In the genomic region with DNA sequence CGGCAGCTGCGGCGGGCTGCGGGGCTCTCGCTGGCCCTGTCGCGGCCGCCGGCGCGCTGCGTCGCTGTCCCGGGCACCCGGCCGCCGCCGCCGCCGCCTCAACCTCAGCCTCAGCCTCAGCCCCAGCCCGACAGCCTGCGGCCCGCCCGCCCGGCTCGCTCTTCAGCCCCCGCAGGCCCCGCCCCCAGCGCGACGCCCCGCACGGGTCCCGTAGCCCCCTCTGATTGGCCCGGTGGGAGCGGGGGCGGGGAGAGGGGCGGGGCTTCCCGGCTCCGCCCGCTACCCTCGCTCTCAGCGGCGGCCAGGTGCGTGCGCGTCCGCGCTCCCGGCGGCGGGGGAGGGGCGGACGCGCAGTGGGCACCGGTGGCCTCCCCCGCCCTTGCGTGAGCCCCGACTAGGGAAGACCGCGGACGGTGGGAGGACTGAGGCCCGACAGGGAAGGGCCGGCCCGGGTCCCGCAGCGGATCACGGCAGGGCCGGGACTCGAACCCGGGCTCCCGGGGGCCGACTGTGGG, we compare ENCODE assay signal across 8 cellular contexts. TPM values are rescaled to one million over a fixed set of nuclear protein-coding genes. Genes with fewer than 3 reads are reported as not detected.
A peak's percentile ranks its signal among the peaks of the same experiment; 100 is the strongest.
DNase-seq lines count a peak whose midpoint lies in the region; ATAC-seq lines count a peak whose summit lies in the region.

A gene with protein sequence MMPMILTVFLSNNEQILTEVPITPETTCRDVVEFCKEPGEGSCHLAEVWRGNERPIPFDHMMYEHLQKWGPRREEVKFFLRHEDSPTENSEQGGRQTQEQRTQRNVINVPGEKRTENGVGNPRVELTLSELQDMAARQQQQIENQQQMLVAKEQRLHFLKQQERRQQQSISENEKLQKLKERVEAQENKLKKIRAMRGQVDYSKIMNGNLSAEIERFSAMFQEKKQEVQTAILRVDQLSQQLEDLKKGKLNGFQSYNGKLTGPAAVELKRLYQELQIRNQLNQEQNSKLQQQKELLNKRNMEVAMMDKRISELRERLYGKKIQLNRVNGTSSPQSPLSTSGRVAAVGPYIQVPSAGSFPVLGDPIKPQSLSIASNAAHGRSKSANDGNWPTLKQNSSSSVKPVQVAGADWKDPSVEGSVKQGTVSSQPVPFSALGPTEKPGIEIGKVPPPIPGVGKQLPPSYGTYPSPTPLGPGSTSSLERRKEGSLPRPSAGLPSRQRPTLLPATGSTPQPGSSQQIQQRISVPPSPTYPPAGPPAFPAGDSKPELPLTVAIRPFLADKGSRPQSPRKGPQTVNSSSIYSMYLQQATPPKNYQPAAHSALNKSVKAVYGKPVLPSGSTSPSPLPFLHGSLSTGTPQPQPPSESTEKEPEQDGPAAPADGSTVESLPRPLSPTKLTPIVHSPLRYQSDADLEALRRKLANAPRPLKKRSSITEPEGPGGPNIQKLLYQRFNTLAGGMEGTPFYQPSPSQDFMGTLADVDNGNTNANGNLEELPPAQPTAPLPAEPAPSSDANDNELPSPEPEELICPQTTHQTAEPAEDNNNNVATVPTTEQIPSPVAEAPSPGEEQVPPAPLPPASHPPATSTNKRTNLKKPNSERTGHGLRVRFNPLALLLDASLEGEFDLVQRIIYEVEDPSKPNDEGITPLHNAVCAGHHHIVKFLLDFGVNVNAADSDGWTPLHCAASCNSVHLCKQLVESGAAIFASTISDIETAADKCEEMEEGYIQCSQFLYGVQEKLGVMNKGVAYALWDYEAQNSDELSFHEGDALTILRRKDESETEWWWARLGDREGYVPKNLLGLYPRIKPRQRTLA (minus strand): TSS at position 137 of the 515 bp plus-strand sequence. CDS start 268 bp downstream, outside the sequence.

- H3K27ac ChIP-seq in HUES48 (ENCODE audit: low read depth, low read length): no peak within 1 kb of the TSS
- H3K27ac ChIP-seq in muscle layer of duodenum (ENCODE audit: low read length): peak within 1 kb of the TSS; percentile 67

- H3K9me3 ChIP-seq in HUES48 (ENCODE audit: control insufficient read depth, insufficient read depth, low read length): no peaks in the 10 kb centered on the region
- H3K9me3 ChIP-seq in muscle layer of duodenum (ENCODE audit: control insufficient read depth in 1 of 2, low read length in 2 of 2): no peaks in the 10 kb centered on the region

- peak; percentile 84 for ATAC-seq in GM21390 (IDR thresholded peaks at IDR 0.05; ENCODE audit: unreplicated experiment)
- peak; percentile 95 to 97 for ATAC-seq in activated T-cell treated with anti-CD3 and anti-CD28 coated beads, Interleukin-2, amount 50 U/mL, for 4 hours
- ATAC-seq in esophagus mucosa: peak; percentile 97

- H3K4me1 ChIP-seq in HUES48 (ENCODE audit: control insufficient read depth, insufficient read depth, low read length) (peaks cover 7% of the 10 kb centered on the region), muscle layer of duodenum (ENCODE audit: control insufficient read depth in 1 of 2, insufficient read depth in 2 of 2, low read length in 2 of 2) (peaks cover 7 to 17% of the 10 kb centered on the region in 2 donors)

- peak; percentile 69 for DNase-seq in Caki2 (ENCODE audit: low read depth)
- peak; percentile 87 for DNase-seq in OCI-M1 (lab: John Stamatoyannopoulos, UW)
- DNase-seq in activated T-cell treated with anti-CD3 and anti-CD28 coated beads, Interleukin-2, amount 50 U/mL, for 4 hours: peak; percentile 96
- peak; percentile 91 to 92 for DNase-seq in stimulated activated CD8-positive, alpha-beta memory T cell treated with anti-CD3 and anti-CD28 coated beads, Interleukin-7, amount 100 ng/mL, for 1 hour (ENCODE audit: low read depth in 2 of 2)

- H3K27me3 ChIP-seq in HUES48 (ENCODE audit: control insufficient read depth, insufficient read depth, low read length) (peaks cover 39% of the 10 kb centered on the region), muscle layer of duodenum (ENCODE audit: low read depth, low read length) (no peaks in the 10 kb centered on the region)

- H3K4me3 ChIP-seq in HUES48 (ENCODE audit: low read depth, low read length) (peak within 1 kb of the TSS; percentile 79), muscle layer of duodenum (ENCODE audit: low read depth in 1 of 2, low read length in 2 of 2) (peak within 1 kb of the TSS; percentile 82 to 90)

- H3K4me1 Mint-ChIP-seq in activated T-cell treated with anti-CD3 and anti-CD28 coated beads, Interleukin-2, amount 50 U/mL, for 4 hours (ENCODE audit: low read depth): peaks cover 15% of the 10 kb centered on the region

- H3K36me3 ChIP-seq in HUES48 (ENCODE audit: control insufficient read depth, insufficient read depth, low read length) (no peaks in the 10 kb centered on the region), muscle layer of duodenum (ENCODE audit: control insufficient read depth in 1 of 2, insufficient read depth in 2 of 2, low read length in 2 of 2) (no peaks in the 10 kb centered on the region)

- H3K27me3 Mint-ChIP-seq in activated T-cell treated with anti-CD3 and anti-CD28 coated beads, Interleukin-2, amount 50 U/mL, for 4 hours (ENCODE audit: low read depth): no peaks in the 10 kb centered on the region

- H3K9me3 Mint-ChIP-seq in activated T-cell treated with anti-CD3 and anti-CD28 coated beads, Interleukin-2, amount 50 U/mL, for 4 hours: no peaks in the 10 kb centered on the region

- H3K36me3 Mint-ChIP-seq in activated T-cell treated with anti-CD3 and anti-CD28 coated beads, Interleukin-2, amount 50 U/mL, for 4 hours (ENCODE audit: insufficient read depth): peaks cover 3% of the 10 kb centered on the region

- peak within 1 kb of the TSS; percentile 51; the same call in 1 of the 2 replicates for H3K9ac ChIP-seq in HUES48 (ENCODE audit: low read depth, low read length)

- peak within 1 kb of the TSS; percentile 88 for H3K4me3 Mint-ChIP-seq in activated T-cell treated with anti-CD3 and anti-CD28 coated beads, Interleukin-2, amount 50 U/mL, for 4 hours

- in situ Hi-C loops in Caki2 (cut with HindIII; ENCODE audit: low pct_unique_long_range_greater_than_20kb, low sequenced_read_pairs): no loop called here

RNA-seq across cellular contexts. Expression of the gene that starts here (rescaled TPM):
- total RNA-seq in Caki2 (2014; rRNA removed; shearing (Covaris generic); ENCODE audit: low replicate concordance): 2.1 and 2.5 TPM in 2 replicates
- 10 to 100 TPM in 1 of 3 donors, 1 to 10 TPM in 2; 6.8 to 11.8 (median 9.7) TPM for total RNA-seq in activated T-cell treated with anti-CD3 and anti-CD28 coated beads, Interleukin-2, amount 50 U/mL, for 4 hours
- 35.9 TPM for total RNA-seq in esophagus mucosa
